18 cellular contexts compared by ENCODE assay signal in the genomic region with DNA sequence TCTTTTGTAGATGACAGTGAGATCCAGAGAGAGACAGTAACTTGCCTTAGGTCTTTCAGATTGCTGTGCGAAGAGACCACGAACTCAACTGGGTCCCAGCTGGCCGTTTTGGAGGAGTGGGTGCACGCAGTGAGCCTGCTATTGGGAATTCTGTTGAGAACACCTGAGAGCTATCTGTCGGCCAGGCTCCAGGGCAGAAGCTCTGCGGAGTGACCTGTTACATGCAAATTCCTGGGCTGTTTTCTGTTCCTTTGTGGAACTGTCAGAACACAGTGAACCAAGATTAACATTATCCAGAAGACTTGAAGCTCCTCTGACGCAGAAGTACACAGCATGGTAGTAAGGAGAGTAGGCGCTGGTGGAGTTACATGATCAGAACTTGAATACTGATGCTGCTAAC.
DNase-seq lines count a peak whose midpoint lies in the region; ATAC-seq and TF ChIP-seq lines count a peak whose summit lies in the region.
"Had no signal": no experiment of that assay in that cellular context is flagged by ENCODE, and none has a peak within 500 bp of the region (broad histone marks: within the 10 kb centered on the region; RNA-seq: fewer than 3 reads in every experiment).

No MANE protein-coding gene starts in this region.

- peak overlapping the region; percentile 62 for H3K27ac ChIP-seq in trophoblast cell (ENCODE audit: low read depth, low read length)
- H3K27ac ChIP-seq: BLaER1 had no signal

- no peak overlapping the region for H3K9ac ChIP-seq in trophoblast cell (ENCODE audit: low read length)
- H3K9ac ChIP-seq: BLaER1 had no signal

- H3K4me1 ChIP-seq in trophoblast cell (ENCODE audit: control insufficient read depth in 1 of 2, insufficient read depth in 2 of 2, low read length in 2 of 2), result peaks cover 22 to 25% of the 10 kb centered on the region in 2 experiments
- H3K4me1 ChIP-seq: BLaER1, Caco-2 had no signal

- H2AFZ ChIP-seq in trophoblast cell (ENCODE audit: insufficient read depth, low read length, poor library complexity), result no peak overlapping the region

- H3K9me3 ChIP-seq in trophoblast cell (ENCODE audit: insufficient read depth, low read depth, low read length), result no peaks in the 10 kb centered on the region
- H3K9me3 ChIP-seq: BE2C, BLaER1, Caco-2 had no signal

- no peak overlapping the region for H3K4me3 ChIP-seq in fibroblast of the aortic adventitia (ENCODE audit: low read depth, low read length)
- no peak overlapping the region for H3K4me3 ChIP-seq in trophoblast cell (ENCODE audit: low read depth, low read length)
- H3K4me3 ChIP-seq: BLaER1, GM12878 had no signal

- ATAC-seq in HG03159 (IDR thresholded peaks at IDR 0.05; ENCODE audit: unreplicated experiment), result no peak
- ATAC-seq in GM21723 (IDR thresholded peaks at IDR 0.05; ENCODE audit: unreplicated experiment), result no peak
- ATAC-seq in stimulated activated naive CD8-positive, alpha-beta T cell treated with anti-CD3 and anti-CD28 coated beads, Interleukin-15, Interleukin-2, amounts not matched to agents 100 U/mL and 50 U/mL, for 24 hours, result no peak

- no peak overlapping the region for H3K18ac ChIP-seq in trophoblast cell (ENCODE audit: low read length)

- TF ChIP-seq CTCF in fibroblast of the aortic adventitia (IDR thresholded peaks at IDR 0.05; ENCODE audit: insufficient read depth, low read length), result no peak

- no peaks in the 10 kb centered on the region for H3K27me3 ChIP-seq in trophoblast cell (ENCODE audit: insufficient read depth, low read length)
- H3K27me3 ChIP-seq: BE2C, BLaER1 had no signal

- no peak overlapping the region for H3K4me2 ChIP-seq in trophoblast cell (ENCODE audit: low read length)
- H3K4me2 ChIP-seq: BLaER1 had no signal

- peak overlapping the region; percentile 66 for H2BK5ac ChIP-seq in trophoblast cell (ENCODE audit: low read depth, low read length, poor library complexity)

- H4K12ac ChIP-seq in trophoblast cell (ENCODE audit: low read depth, low read length), result no peak overlapping the region

- no peak overlapping the region for H3K14ac ChIP-seq in trophoblast cell (ENCODE audit: low read length)

- no peak overlapping the region for H4K8ac ChIP-seq in trophoblast cell (ENCODE audit: low read depth, low read length)

- peaks cover 1% of the 10 kb centered on the region for H3K79me2 ChIP-seq in trophoblast cell (ENCODE audit: control insufficient read depth, insufficient read depth, low read length, poor library complexity)

- H3K79me1 ChIP-seq in trophoblast cell (ENCODE audit: low read length), result peaks cover 13% of the 10 kb centered on the region

- WGBS in trophoblast cell (ENCODE audit: extremely low coverage, insufficient coverage, insufficient read length), result no CpG with 5 or more reads among the region's 8 CpGs

- H3K36me3 ChIP-seq in trophoblast cell (ENCODE audit: control insufficient read depth in 1 of 2, insufficient read depth in 2 of 2, low read length in 2 of 2), result no peaks in the 10 kb centered on the region
- H3K36me3 ChIP-seq: BE2C, BLaER1 had no signal

- no peak overlapping the region for H2BK120ac ChIP-seq in trophoblast cell (ENCODE audit: insufficient read depth, low read length, poor library complexity)

- no peak overlapping the region for H2BK12ac ChIP-seq in trophoblast cell (ENCODE audit: low read length)

- DNase-seq in SK-N-DZ (ENCODE audit: low spot score), result peak; percentile 14
- peak; percentile 10 for DNase-seq in fibroblast of the aortic adventitia (ENCODE audit: low read depth)
- DNase-seq in islet precursor cell, result peak; percentile 61
- peak; percentile 10 to 40 for DNase-seq in trophoblast cell
- no peak for DNase-seq in COLO668 (lab: John Stamatoyannopoulos, UW; ENCODE audit: unreplicated experiment)
- DNase-seq in stimulated activated naive CD8-positive, alpha-beta T cell treated with anti-CD3 and anti-CD28 coated beads, Interleukin-15, Interleukin-2, amounts not matched to agents 100 U/mL and 50 U/mL, for 24 hours, result no peak
- DNase-seq: 8988T; BE2C; C1 segment of cervical spinal cord; Caco-2; Calu3; CD4-positive, alpha-beta memory T cell; CD8-positive, alpha-beta memory T cell; GDM1 had no signal

- no peak overlapping the region for H2AK5ac ChIP-seq in trophoblast cell (ENCODE audit: low read length)

- no peak overlapping the region for H3K4ac ChIP-seq in trophoblast cell (ENCODE audit: low read depth, low read length)

- no peak overlapping the region for H4K91ac ChIP-seq in trophoblast cell (ENCODE audit: low read depth, low read length)

- no peak overlapping the region for H3K23ac ChIP-seq in trophoblast cell (ENCODE audit: low read length)

Comparison
In these comparisons a context has a peak if more than half of its experiments do, and no peak if none do; other contexts are left out.
1. DNase-seq: peak in SK-N-DZ (single experiment), fibroblast of the aortic adventitia (single experiment), islet precursor cell (single experiment) and trophoblast cell (2 of 2); none in COLO668 (single experiment) and stimulated activated naive CD8-positive, alpha-beta T cell treated with anti-CD3 and anti-CD28 coated beads, Interleukin-15, Interleukin-2, amounts not matched to agents 100 U/mL and 50 U/mL, for 24 hours (single experiment).